In genomic region chr3:6560259-6560658, GRCh38 we compare ENCODE assay signal across 34 cellular contexts.
"Had no signal": no experiment of that assay in that cellular context is flagged by ENCODE, and none has a peak within 500 bp of the region (broad histone marks: within the 10 kb centered on the region; RNA-seq: fewer than 3 reads in every experiment).

No MANE protein-coding gene starts in this region.

- FAIRE-seq: astrocyte, bronchial epithelial cell had no signal

- ATAC-seq: activated naive CD4-positive, alpha-beta T cell treated with anti-CD3 and anti-CD28 coated beads, Interleukin-2, amount 50 U/mL, for 72 hours; activated naive CD8-positive, alpha-beta T cell treated with anti-CD3 and anti-CD28 coated beads, Interleukin-2, amount 50 U/mL, for 24 hours; activated T-cell treated with anti-CD3 and anti-CD28 coated beads, Interleukin-2, amount 50 U/mL, for 4 hours; activated T-cell treated with anti-CD3 and anti-CD28 coated beads, Interleukin-2, amount 50 U/mL, for 72 hours; activated T-helper 17 cell treated with anti-CD3 and anti-CD28 coated beads, Interleukin-2, amount 50 U/mL, for 72 hours; body of pancreas had no signal

- DNase-seq: activated effector memory CD4-positive, alpha-beta T cell treated with anti-CD3 and anti-CD28 coated beads, Interleukin-2, amount 50 U/mL, for 16 hours; activated effector memory CD4-positive, alpha-beta T cell treated with Interleukin-2 at 50 U/mL for 16 hours; activated gamma-delta T cell; activated gamma-delta T cell treated with Interleukin-2 at 50 U/mL for 16 hours; activated naive CD4-positive, alpha-beta T cell; activated naive CD4-positive, alpha-beta T cell treated with anti-CD3 and anti-CD28 coated beads for 36 hours; activated naive CD4-positive, alpha-beta T cell treated with anti-CD3 and anti-CD28 coated beads, Interleukin-2, amount 10 ng/mL, durations not matched to agents 7 days and 5 days; activated naive CD4-positive, alpha-beta T cell treated with anti-CD3 and anti-CD28 coated beads, Interleukin-2, amount 50 U/mL, for 16 hours; activated naive CD4-positive, alpha-beta T cell treated with Interleukin-2 at 50 U/mL for 16 hours; activated naive CD8-positive, alpha-beta T cell treated with anti-CD3 and anti-CD28 coated beads for 36 hours; activated naive CD8-positive, alpha-beta T cell treated with anti-CD3 and anti-CD28 coated beads, Interleukin-2, amount 10 ng/mL, durations not matched to agents 7 days and 5 days; activated naive CD8-positive, alpha-beta T cell treated with anti-CD3 and anti-CD28 coated beads, Interleukin-2, amount 50 U/mL, for 24 hours; activated T-cell treated with anti-CD3 and anti-CD28 coated beads, Interleukin-2, amount 50 U/mL, for 1 hour; activated T-cell treated with anti-CD3 and anti-CD28 coated beads, Interleukin-2, amount 50 U/mL, for 24 hours; activated T-cell treated with anti-CD3 and anti-CD28 coated beads, Interleukin-2, amount 50 U/mL, for 4 hours; activated T-cell treated with anti-CD3 and anti-CD28 coated beads, Interleukin-2, amount 50 U/mL, for 48 hours; activated T-cell treated with anti-CD3 and anti-CD28 coated beads, Interleukin-2, amount 50 U/mL, for 72 hours; adrenal gland; amniotic stem cell; amygdala; anterior cingulate cortex; aorta; body of pancreas; brain microvascular endothelial cell; caudate nucleus; central memory CD4-positive, alpha-beta T cell; cerebellar nuclear complex had no signal

- H3K36me3 ChIP-seq: adrenal gland, ascending aorta, brain microvascular endothelial cell, breast epithelium, cardiac muscle cell had no signal

- H3K9me3 ChIP-seq: adrenal gland, ascending aorta, body of pancreas, breast epithelium had no signal

- H3K4me3 ChIP-seq: adrenal gland, ascending aorta, body of pancreas, breast epithelium, cardiac muscle cell had no signal

- H3K27me3 ChIP-seq: adrenal gland, ascending aorta, body of pancreas, brain microvascular endothelial cell, breast epithelium, cardiac muscle cell had no signal

- H3K27ac ChIP-seq: adrenal gland, ascending aorta, body of pancreas, brain microvascular endothelial cell, breast epithelium, cardiac muscle cell had no signal

- H3K4me1 ChIP-seq: adrenal gland, ascending aorta, body of pancreas, breast epithelium had no signal
